In genomic region chr17:14372905-14373559, GRCh38 we compare ENCODE assay signal across 26 cellular contexts.
A peak's percentile ranks its signal among the peaks of the same experiment; 100 is the strongest.
DNase-seq lines count a peak whose midpoint lies in the region; ATAC-seq and TF ChIP-seq lines count a peak whose summit lies in the region.
"Had no signal": no experiment of that assay in that cellular context is flagged by ENCODE, and none has a peak within 500 bp of the region (broad histone marks: within the 10 kb centered on the region; RNA-seq: fewer than 3 reads in every experiment).

No MANE protein-coding gene starts in this region.

- H2AK5ac ChIP-seq in H9 (ENCODE audit: insufficient read length, low read length), result no peak overlapping the region

- no CpG with 5 or more reads among the region's 9 CpGs for WGBS in H9 (ENCODE audit: extremely low coverage, insufficient read length, low lambda C conversion rate)
- WGBS in liver, result 28% methylated on average over 9 of the region's 9 CpGs

- H3K9me3 Mint-ChIP-seq in H9, result no peaks in the 10 kb centered on the region; a peak in 1 of 5 replicates
- H3K9me3 Mint-ChIP-seq: activated naive CD4-positive, alpha-beta T cell treated with anti-CD3 and anti-CD28 coated beads, Interleukin-2, amount 10 ng/mL, durations not matched to agents 7 days and 5 days; stimulated activated naive CD8-positive, alpha-beta T cell treated with anti-CD3 and anti-CD28 coated beads, Interleukin-15, Interleukin-2, amounts not matched to agents 100 ng/mL and 50 ng/mL, for 24 hours had no signal

- H3K4me1 ChIP-seq in H9 (ENCODE audit: insufficient read depth, low read length), result no peaks in the 10 kb centered on the region
- H3K4me1 ChIP-seq in liver (ENCODE audit: control insufficient read depth in 4 of 4, insufficient read depth in 4 of 4, low read length in 3 of 4), result peaks cover 4 to 46% (median 17%) of the 10 kb centered on the region in 4 donors
- H3K4me1 ChIP-seq in rectal smooth muscle tissue (ENCODE audit: control insufficient read depth, insufficient read depth, low read length), result no peaks in the 10 kb centered on the region
- H3K4me1 ChIP-seq in gastrocnemius medialis, result no peaks in the 10 kb centered on the region
- H3K4me1 ChIP-seq in vagina, result no peaks in the 10 kb centered on the region
- H3K4me1 ChIP-seq: ascending aorta, esophagus squamous epithelium, parathyroid adenoma, transverse colon had no signal

- H3K23me2 ChIP-seq in H9 (ENCODE audit: insufficient read length, low read depth, low read length, poor library complexity, severe bottlenecking), result no peaks in the 10 kb centered on the region

- H2BK20ac ChIP-seq in H9 (ENCODE audit: low read depth, low read length, poor library complexity, severe bottlenecking), result no peak overlapping the region

- no peak overlapping the region for H2BK120ac ChIP-seq in H9 (ENCODE audit: low read depth, low read length, poor library complexity, severe bottlenecking)

- TF ChIP-seq CTCF in H9 (conservative IDR thresholded peaks at IDR 0.05) (no peak), liver (IDR thresholded peaks at IDR 0.05; ENCODE audit: low read depth, low read length, missing input control) (no peak), gastrocnemius medialis (IDR thresholded peaks at IDR 0.05 in 4 of 5, conservative IDR thresholded peaks at IDR 0.05 in 1 of 5) (no peak), vagina (IDR thresholded peaks at IDR 0.05) (no peak)

- H3K27me3 ChIP-seq in H9 (ENCODE audit: insufficient read depth, low read length), result no peaks in the 10 kb centered on the region
- H3K27me3 ChIP-seq in liver (ENCODE audit: control insufficient read depth in 4 of 4, insufficient read depth in 4 of 4, low read length in 3 of 4), result no peaks in the 10 kb centered on the region
- H3K27me3 ChIP-seq in rectal smooth muscle tissue (ENCODE audit: control insufficient read depth, insufficient read depth, low read length), result no peaks in the 10 kb centered on the region
- H3K27me3 ChIP-seq in gastrocnemius medialis, result no peaks in the 10 kb centered on the region
- H3K27me3 ChIP-seq in vagina, result no peaks in the 10 kb centered on the region
- H3K27me3 ChIP-seq: ascending aorta, transverse colon had no signal

- H3K79me1 ChIP-seq in H9 (ENCODE audit: insufficient read depth, low read depth, low read length, poor library complexity, severe bottlenecking), result no peaks in the 10 kb centered on the region

- peak overlapping the region in 2 of 3 donors; percentile 26 to 37 for H3K4me3 ChIP-seq in liver (ENCODE audit: low read depth in 1 of 3, low read length in 3 of 3)
- H3K4me3 ChIP-seq in rectal smooth muscle tissue (ENCODE audit: low read length), result peak overlapping the region; percentile 8
- H3K4me3 ChIP-seq in gastrocnemius medialis, result no peak overlapping the region
- H3K4me3 ChIP-seq in vagina, result no peak overlapping the region
- H3K4me3 ChIP-seq: ascending aorta, esophagus squamous epithelium, transverse colon had no signal

- no peak overlapping the region for H3K27ac ChIP-seq in H9 (ENCODE audit: insufficient read length, low read depth, low read length)
- H3K27ac ChIP-seq in liver (ENCODE audit: low read depth in 1 of 2, low read length in 2 of 2), result peak overlapping the region; percentile 90 to 91
- no peak overlapping the region for H3K27ac ChIP-seq in rectal smooth muscle tissue (ENCODE audit: low read depth, low read length)
- no peak overlapping the region for H3K27ac ChIP-seq in gastrocnemius medialis
- H3K27ac ChIP-seq in vagina, result no peak overlapping the region
- H3K27ac ChIP-seq: ascending aorta, esophagus squamous epithelium, KMS-11, parathyroid adenoma, transverse colon had no signal

- H4K91ac ChIP-seq in H9 (ENCODE audit: insufficient read length, low read depth, low read length), result no peak overlapping the region

- peaks cover 6 to 8% of the 10 kb centered on the region in 2 experiments for H3K4me1 Mint-ChIP-seq in H9
- H3K4me1 Mint-ChIP-seq: activated naive CD4-positive, alpha-beta T cell treated with anti-CD3 and anti-CD28 coated beads, Interleukin-2, amount 10 ng/mL, durations not matched to agents 7 days and 5 days had no signal

- H4K8ac ChIP-seq in H9 (replicated peaks; ENCODE audit: insufficient read length, low read depth, low read length), result no peak overlapping the region

- H3K9ac ChIP-seq in H9 (ENCODE audit: extremely low read depth, insufficient read length, low read length) (no peak overlapping the region), liver (ENCODE audit: low read depth in 1 of 2, low read length in 2 of 2) (peak overlapping the region; percentile 23 to 82), rectal smooth muscle tissue (ENCODE audit: low read length) (no peak overlapping the region)
- H3K9ac ChIP-seq: KMS-11, parathyroid adenoma had no signal

- no peak overlapping the region for H3K14ac ChIP-seq in H9 (ENCODE audit: insufficient read depth, low read length)

- no peak overlapping the region for H4K5ac ChIP-seq in H9 (ENCODE audit: insufficient read length, low read depth, low read length)

- H2BK12ac ChIP-seq in H9 (ENCODE audit: insufficient read length, low read depth, low read length), result no peak overlapping the region

- no peak overlapping the region for H3T11ph ChIP-seq in H9 (ENCODE audit: low read length)

- no peaks in the 10 kb centered on the region for H4K20me1 ChIP-seq in H9 (ENCODE audit: control insufficient read depth, insufficient read depth, insufficient read length)

- H3K4me3 Mint-ChIP-seq in H9, result no peak overlapping the region
- H3K4me3 Mint-ChIP-seq: activated naive CD4-positive, alpha-beta T cell treated with anti-CD3 and anti-CD28 coated beads, Interleukin-2, amount 10 ng/mL, durations not matched to agents 7 days and 5 days; stimulated activated naive CD8-positive, alpha-beta T cell treated with anti-CD3 and anti-CD28 coated beads, Interleukin-15, Interleukin-2, amounts not matched to agents 100 ng/mL and 50 ng/mL, for 24 hours had no signal

- H2BK15ac ChIP-seq in H9 (ENCODE audit: low read depth, low read length), result no peak overlapping the region

- H3K36me3 ChIP-seq in liver (ENCODE audit: control insufficient read depth in 4 of 4, insufficient read depth in 3 of 4, low read depth in 1 of 4, low read length in 3 of 4), result no peaks in the 10 kb centered on the region
- H3K36me3 ChIP-seq in rectal smooth muscle tissue (ENCODE audit: control insufficient read depth, insufficient read depth, low read length), result no peaks in the 10 kb centered on the region
- no peaks in the 10 kb centered on the region for H3K36me3 ChIP-seq in gastrocnemius medialis
- no peaks in the 10 kb centered on the region for H3K36me3 ChIP-seq in vagina
- H3K36me3 ChIP-seq: ascending aorta, esophagus squamous epithelium, transverse colon had no signal

- no peak overlapping the region for H3K4me2 ChIP-seq in H9 (ENCODE audit: insufficient read depth, insufficient read length, low read length)
- H3K4me2 ChIP-seq: KMS-11 had no signal

- H3K56ac ChIP-seq in H9 (ENCODE audit: insufficient read length, low read depth, low read length), result no peak overlapping the region

- no peak overlapping the region for H2AFZ ChIP-seq in H9 (ENCODE audit: low read length)
- H2AFZ ChIP-seq: parathyroid adenoma had no signal

- H3K4ac ChIP-seq in H9 (ENCODE audit: low read depth, low read length), result no peak overlapping the region

- H2BK5ac ChIP-seq in H9 (ENCODE audit: insufficient read length, low read length), result no peak overlapping the region

- 0 out of 7 replicates have a peak overlapping the region, but pooled peaks of 2 of the 3 experiments have one; percentile 3 to 8 for H3K27ac Mint-ChIP-seq in H9
- H3K27ac Mint-ChIP-seq: activated naive CD4-positive, alpha-beta T cell treated with anti-CD3 and anti-CD28 coated beads, Interleukin-2, amount 10 ng/mL, durations not matched to agents 7 days and 5 days; stimulated activated naive CD8-positive, alpha-beta T cell treated with anti-CD3 and anti-CD28 coated beads, Interleukin-15, Interleukin-2, amounts not matched to agents 100 ng/mL and 50 ng/mL, for 24 hours had no signal

- in situ Hi-C loops in gastrocnemius medialis (cut with MboI; ENCODE audit: low sequenced_read_pairs in 4 of 4), result no loop called here

- H3K36me3 Mint-ChIP-seq in H9 (ENCODE audit: insufficient read depth in 1 of 3, low read depth in 3 of 3), result no peaks in the 10 kb centered on the region
- H3K36me3 Mint-ChIP-seq: activated naive CD4-positive, alpha-beta T cell treated with anti-CD3 and anti-CD28 coated beads, Interleukin-2, amount 10 ng/mL, durations not matched to agents 7 days and 5 days had no signal

- no peak for ATAC-seq in gastrocnemius medialis
- ATAC-seq in HG03469 (IDR thresholded peaks at IDR 0.05; ENCODE audit: unreplicated experiment), result no peak

- no peak overlapping the region for H3K23ac ChIP-seq in H9 (ENCODE audit: insufficient read length, low read depth, low read length)

- peak; percentile 43 to 66 for TF ChIP-seq RAD21 in liver (IDR thresholded peaks at IDR 0.05)

- intact Hi-C loops in gastrocnemius medialis (cut with DNase I; ENCODE audit: low total_unique reads) (no loop called here), vagina (cut with DNase I) (no loop called here)

- no peaks in the 10 kb centered on the region for H3K79me2 ChIP-seq in H9 (ENCODE audit: insufficient read depth, low read length)
- H3K79me2 ChIP-seq: parathyroid adenoma had no signal

- no peak overlapping the region for H3K18ac ChIP-seq in H9 (ENCODE audit: insufficient read length, low read depth, low read length)

- H3K27me3 Mint-ChIP-seq in H9 (ENCODE audit: low read depth), result no peaks in the 10 kb centered on the region

- DNase-seq in H9 (no peak), ecto neural progenitor cell (ENCODE audit: low spot score) (peak; percentile 84), gastrocnemius medialis (no peak), vagina (ENCODE audit: extremely low spot score in 2 of 2) (no peak), SHP77 (lab: John Stamatoyannopoulos, UW) (no peak)
- DNase-seq: activated CD4-positive, CD25-positive, alpha-beta regulatory T cell treated with anti-CD3 and anti-CD28 coated beads, Interleukin-2, amount 50 U/mL, for 72 hours; activated CD8-positive, alpha-beta memory T cell treated with anti-CD3 and anti-CD28 coated beads for 24 hours; activated naive CD4-positive, alpha-beta T cell treated with anti-CD3 and anti-CD28 coated beads, Interleukin-2, amount 10 ng/mL, durations not matched to agents 7 days and 5 days; activated T-cell treated with anti-CD3 and anti-CD28 coated beads, Interleukin-2, amount 50 U/mL, for 48 hours; DMS79 treated with DMSO at 0.1 percent for 48 hours; effector memory CD4-positive, alpha-beta T cell; esophagus squamous epithelium; GOT3; NCI-H1048; NCI-H1930; NCI-H446; small intestine; stimulated activated CD4-positive, alpha-beta T cell treated with anti-CD3 and anti-CD28 coated beads, Interleukin-2, amount 100 ng/mL, for 48 hours; transverse colon had no signal

- H3K9me3 ChIP-seq in H9 (ENCODE audit: control insufficient read depth, low read depth, low read length), result no peaks in the 10 kb centered on the region
- H3K9me3 ChIP-seq in liver (ENCODE audit: control insufficient read depth in 4 of 4, low read length in 3 of 4), result no peaks in the 10 kb centered on the region
- H3K9me3 ChIP-seq in gastrocnemius medialis, result no peaks in the 10 kb centered on the region
- H3K9me3 ChIP-seq in vagina, result no peaks in the 10 kb centered on the region
- H3K9me3 ChIP-seq: ascending aorta, esophagus squamous epithelium, transverse colon had no signal

- no peak for TF ChIP-seq POLR2A in gastrocnemius medialis (IDR thresholded peaks at IDR 0.05)
- no peak for TF ChIP-seq POLR2A in vagina (IDR thresholded peaks at IDR 0.05)

Comparison
In these comparisons a context has a peak if more than half of its experiments do, and no peak if none do; other contexts are left out.
1. H3K27ac ChIP-seq: peak in liver (2 of 2); none in H9 (single experiment), rectal smooth muscle tissue (single experiment), gastrocnemius medialis (0 of 4) and vagina (single experiment).
2. H3K9ac ChIP-seq: peak in liver (2 of 2); none in H9 (single experiment) and rectal smooth muscle tissue (single experiment).
3. H3K4me3 ChIP-seq: peak in liver (2 of 3) and rectal smooth muscle tissue (single experiment); none in gastrocnemius medialis (0 of 4) and vagina (0 of 2).